ENCODE assay signal across 24 cellular contexts in genomic region chr2:3454802-3455201, GRCh38.
A peak's percentile ranks its signal among the peaks of the same experiment; 100 is the strongest.
DNase-seq lines count a peak whose midpoint lies in the region; ATAC-seq, FAIRE-seq and TF ChIP-seq lines count a peak whose summit lies in the region.
"Had no signal": no experiment of that assay in that cellular context is flagged by ENCODE, and none has a peak within 500 bp of the region (broad histone marks: within the 10 kb centered on the region; RNA-seq: fewer than 3 reads in every experiment).

No MANE protein-coding gene starts in this region.

- no peaks in the 10 kb centered on the region for H3K79me2 ChIP-seq in HepG2 (ENCODE audit: insufficient read depth, low read length)

- in situ Hi-C loops in HepG2 (cut with HindIII; ENCODE audit: extremely low pct_ligation_motif_present, low pct_unique_long_range_greater_than_20kb) = no loop called here

- no peak for TF ChIP-seq CTCF in HepG2 (CRISPR knock-in tag; IDR thresholded peaks at IDR 0.05)
- TF ChIP-seq CTCF in right lobe of liver (IDR thresholded peaks at IDR 0.05) = no peak
- TF ChIP-seq CTCF in WTC11 (IDR thresholded peaks at IDR 0.05) = no peak
- no peak for TF ChIP-seq CTCF in type B pancreatic cell (conservative IDR thresholded peaks at IDR 0.05)

- BruUV-seq in HepG2 (replicated peaks; lab: Mats Ljungman, UMichigan) = no TSS peak

- DNase-seq in HepG2 (ENCODE audit: low spot score) (no peak), right lobe of liver (no peak), WTC11 (ENCODE audit: low spot score) (no peak), type B pancreatic cell (ENCODE audit: extremely low spot score, unreplicated experiment) (peak; percentile 60), germinal center (ENCODE audit: low spot score) (no peak), HEK293T (ENCODE audit: extremely low spot score) (no peak)
- DNase-seq: ACHN, C1 segment of cervical spinal cord, Calu3, DMS153, GDM1, GOT3, Kasumi-1, NCI-H1694 treated with DMSO at 0.1 percent for 48 hours, NCI-H2081 treated with DMSO at 0.1 percent for 48 hours, NCI-H2171 treated with DMSO at 0.1 percent for 48 hours, NCI-H524 treated with DMSO at 0.1 percent for 48 hours, NCI-H82, OCI-M1, SHP77 had no signal

- no peak for TF ChIP-seq RAD21 in HepG2 (CRISPR knock-in tag; IDR thresholded peaks at IDR 0.05)

- no peak for ATAC-seq in HepG2
- ATAC-seq in right lobe of liver = no peak
- peak; percentile 25 for ATAC-seq in WTC11
- ATAC-seq in esophagus mucosa = peak; percentile 19
- ATAC-seq: CD8-positive, alpha-beta T cell had no signal

- H3K4me1 ChIP-seq in HepG2 (ENCODE audit: insufficient read depth, low read length) = peaks cover 13% of the 10 kb centered on the region
- no peaks in the 10 kb centered on the region for H3K4me1 ChIP-seq in right lobe of liver

- H3K27ac ChIP-seq in HepG2 (ENCODE audit: extremely low read length, insufficient read depth, low read length) (no peak overlapping the region), right lobe of liver (no peak overlapping the region)

- peaks cover 22% of the 10 kb centered on the region for H3K36me3 Mint-ChIP-seq in WTC11
- peaks cover 17% of the 10 kb centered on the region for H3K36me3 Mint-ChIP-seq in type B pancreatic cell

- no peak overlapping the region for H2AFZ ChIP-seq in HepG2 (ENCODE audit: low read length)

- H3K27me3 Mint-ChIP-seq in WTC11 (ENCODE audit: low read depth) = no peaks in the 10 kb centered on the region
- no peaks in the 10 kb centered on the region for H3K27me3 Mint-ChIP-seq in type B pancreatic cell

- no peak for FAIRE-seq in HepG2 (lab: Jason Lieb, UNC)
- FAIRE-seq: GM18507, RCC 7860 had no signal

- CTCF ChIA-PET in HepG2 (lab: Yijun Ruan, JAX; ENCODE audit: low intra/inter-chr PET ratio, low total read pairs) = no interaction called here
- CTCF ChIA-PET in WTC11 (lab: Charles Lee) = interaction anchor here (0.6 to 1.4 kb wide), 2 partner anchors 11 to 1772 kb away, joined by 3 to 6 read pairs; no protein-coding TSS in a partner anchor
- CTCF ChIA-PET in HEK293T (lab: Yijun Ruan, JAX) = no interaction called here

- H3K4me2 ChIP-seq in HepG2 (ENCODE audit: low read depth, low read length) = no peak overlapping the region

- H3K9me3 Mint-ChIP-seq in WTC11 (no peaks in the 10 kb centered on the region), type B pancreatic cell (no peaks in the 10 kb centered on the region)
- H3K9me3 Mint-ChIP-seq: CD8-positive, alpha-beta T cell had no signal

- WGBS in HepG2 (ENCODE audit: low lambda C conversion rate) = 98% methylated on average over 21 of the region's 22 CpGs
- WGBS in right lobe of liver (ENCODE audit: insufficient coverage, low coverage, low lambda C conversion rate, missing lambda C conversion rate) = 100% methylated on average over 9 of the region's 22 CpGs

- POLR2A ChIA-PET in HepG2 (lab: Yijun Ruan, JAX) (no interaction called here), WTC11 (lab: Charles Lee) (no interaction called here), HEK293T (lab: Yijun Ruan, JAX) (no interaction called here)

- H3K4me3 ChIP-seq in HepG2 (replicated peaks in 1 of 3; ENCODE audit: insufficient read depth in 1 of 3, low read depth in 2 of 3, low read length in 3 of 3) (no peak overlapping the region), right lobe of liver (no peak overlapping the region)

- H3K27ac Mint-ChIP-seq in WTC11 (no peak overlapping the region), type B pancreatic cell (no peak overlapping the region)
- H3K27ac Mint-ChIP-seq: CD8-positive, alpha-beta T cell had no signal

- H3K9ac ChIP-seq in HepG2 (ENCODE audit: insufficient read depth, low read depth, low read length) = no peak overlapping the region

- intact Hi-C loops in HepG2 (cut with micrococcal nuclease; ENCODE audit: unreplicated experiment) (no loop called here), right lobe of liver (cut with DNase I) (no loop called here)

- no peak for TF ChIP-seq POLR2A in HepG2 (IDR thresholded peaks at IDR 0.05; ENCODE audit: insufficient read depth in 1 of 2, low read depth in 2 of 2, low read length in 2 of 2)
- no peak for TF ChIP-seq POLR2A in right lobe of liver (IDR thresholded peaks at IDR 0.05)

- H4K20me1 ChIP-seq in HepG2 (ENCODE audit: insufficient read depth, low read length) = no peaks in the 10 kb centered on the region

- TF ChIP-seq EP300 in HepG2 (IDR thresholded peaks at IDR 0.05; ENCODE audit: low read depth in 2 of 2, low read length in 2 of 2) (no peak), HepG2 (CRISPR knock-in tag; IDR thresholded peaks at IDR 0.05; ENCODE audit: borderline replicate concordance) (no peak)

- H3K27me3 ChIP-seq in HepG2 (ENCODE audit: control insufficient read depth in 1 of 2, insufficient read depth in 2 of 2, low read length in 2 of 2) (no peaks in the 10 kb centered on the region), right lobe of liver (no peaks in the 10 kb centered on the region)

- 0 out of 2 replicates have a peak, but pooled peaks cover 2% of the 10 kb centered on the region for H3K4me1 Mint-ChIP-seq in WTC11
- peaks cover 10% of the 10 kb centered on the region for H3K4me1 Mint-ChIP-seq in type B pancreatic cell (ENCODE audit: unreplicated experiment)

- H3K4me3 Mint-ChIP-seq in WTC11 (no peak overlapping the region), type B pancreatic cell (no peak overlapping the region)
- H3K4me3 Mint-ChIP-seq: CD8-positive, alpha-beta T cell had no signal

- H3K36me3 ChIP-seq in HepG2 (replicated peaks in 1 of 2; ENCODE audit: control insufficient read depth in 1 of 2, insufficient read depth in 2 of 2, low read length in 2 of 2) (peaks cover 16 to 45% of the 10 kb centered on the region in 2 experiments), right lobe of liver (peaks cover 0 to 16% (median 6%) of the 10 kb centered on the region in 4 donors)

- H3K9me3 ChIP-seq in HepG2 (ENCODE audit: low read length) = no peaks in the 10 kb centered on the region
- no peaks in the 10 kb centered on the region for H3K9me3 ChIP-seq in right lobe of liver

TF ChIP-seq in HepG2, 621 proteins besides CTCF, POLR2A, EP300 and RAD21:
- no peak for TF ChIP-seq PCBP2 (optimal IDR thresholded peaks at IDR 0.05; ENCODE audit: low read depth, low read length, poor library complexity, severe bottlenecking)
- TF ChIP-seq TAF15 (IDR thresholded peaks at IDR 0.05; ENCODE audit: low read depth, low read length, poor library complexity, severe bottlenecking) = no peak
- TF ChIP-seq RBM22 (optimal IDR thresholded peaks at IDR 0.05; ENCODE audit: low read length) = no peak
- peak; percentile 60 for TF ChIP-seq AGO2 (optimal IDR thresholded peaks at IDR 0.05; ENCODE audit: low read depth, low read length)

TF ChIP-seq in WTC11, 78 proteins besides CTCF, POLR2A, EP300 and RAD21 (continues in another document):
- TF ChIP-seq CBFB (CRISPR knock-in tag; IDR thresholded peaks at IDR 0.05; ENCODE audit: low read depth) = no peak
- no peak for TF ChIP-seq CREM (CRISPR knock-in tag; IDR thresholded peaks at IDR 0.05)
- TF ChIP-seq ZNF423 (CRISPR knock-in tag; IDR thresholded peaks at IDR 0.05) = no peak
- no peak for TF ChIP-seq NFYB (CRISPR knock-in tag; conservative IDR thresholded peaks at IDR 0.05; ENCODE audit: low read depth)
- TF ChIP-seq, protein P1, sequence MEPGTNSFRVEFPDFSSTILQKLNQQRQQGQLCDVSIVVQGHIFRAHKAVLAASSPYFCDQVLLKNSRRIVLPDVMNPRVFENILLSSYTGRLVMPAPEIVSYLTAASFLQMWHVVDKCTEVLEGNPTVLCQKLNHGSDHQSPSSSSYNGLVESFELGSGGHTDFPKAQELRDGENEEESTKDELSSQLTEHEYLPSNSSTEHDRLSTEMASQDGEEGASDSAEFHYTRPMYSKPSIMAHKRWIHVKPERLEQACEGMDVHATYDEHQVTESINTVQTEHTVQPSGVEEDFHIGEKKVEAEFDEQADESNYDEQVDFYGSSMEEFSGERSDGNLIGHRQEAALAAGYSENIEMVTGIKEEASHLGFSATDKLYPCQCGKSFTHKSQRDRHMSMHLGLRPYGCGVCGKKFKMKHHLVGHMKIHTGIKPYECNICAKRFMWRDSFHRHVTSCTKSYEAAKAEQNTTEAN (CRISPR knock-in tag; IDR thresholded peaks at IDR 0.05) = no peak
- TF ChIP-seq JUN (CRISPR knock-in tag; IDR thresholded peaks at IDR 0.05) = no peak
- TF ChIP-seq PRRX2 (CRISPR knock-in tag; IDR thresholded peaks at IDR 0.05) = no peak
- TF ChIP-seq KAT7 (CRISPR knock-in tag; IDR thresholded peaks at IDR 0.05; ENCODE audit: borderline replicate concordance) = no peak
- no peak for TF ChIP-seq RELA (CRISPR knock-in tag; IDR thresholded peaks at IDR 0.05; ENCODE audit: borderline replicate concordance)
- no peak for TF ChIP-seq ETV6 (CRISPR knock-in tag; IDR thresholded peaks at IDR 0.05)

TF ChIP-seq in HEK293T, 16 proteins besides CTCF, POLR2A, EP300 and RAD21:
- TF ChIP-seq SP1 (IDR thresholded peaks at IDR 0.05) = no peak
- TF ChIP-seq, protein P2, sequence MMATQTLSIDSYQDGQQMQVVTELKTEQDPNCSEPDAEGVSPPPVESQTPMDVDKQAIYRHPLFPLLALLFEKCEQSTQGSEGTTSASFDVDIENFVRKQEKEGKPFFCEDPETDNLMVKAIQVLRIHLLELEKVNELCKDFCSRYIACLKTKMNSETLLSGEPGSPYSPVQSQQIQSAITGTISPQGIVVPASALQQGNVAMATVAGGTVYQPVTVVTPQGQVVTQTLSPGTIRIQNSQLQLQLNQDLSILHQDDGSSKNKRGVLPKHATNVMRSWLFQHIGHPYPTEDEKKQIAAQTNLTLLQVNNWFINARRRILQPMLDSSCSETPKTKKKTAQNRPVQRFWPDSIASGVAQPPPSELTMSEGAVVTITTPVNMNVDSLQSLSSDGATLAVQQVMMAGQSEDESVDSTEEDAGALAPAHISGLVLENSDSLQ (IDR thresholded peaks at IDR 0.05) = no peak
- TF ChIP-seq HDGF (IDR thresholded peaks at IDR 0.05; ENCODE audit: borderline replicate concordance) = no peak
- TF ChIP-seq ARNT (IDR thresholded peaks at IDR 0.05) = no peak
- no peak for TF ChIP-seq CTBP1 (IDR thresholded peaks at IDR 0.05; ENCODE audit: borderline replicate concordance)
- no peak for TF ChIP-seq ELF4 (IDR thresholded peaks at IDR 0.05)
- TF ChIP-seq NFRKB (IDR thresholded peaks at IDR 0.05) = no peak
- no peak for TF ChIP-seq FOXM1 (IDR thresholded peaks at IDR 0.05; ENCODE audit: borderline replicate concordance)
- no peak for TF ChIP-seq BHLHE40 (IDR thresholded peaks at IDR 0.05; ENCODE audit: borderline replicate concordance)
- no peak for TF ChIP-seq LEF1 (IDR thresholded peaks at IDR 0.05; ENCODE audit: borderline replicate concordance)
- no peak for TF ChIP-seq SUZ12 (IDR thresholded peaks at IDR 0.05)
- no peak for TF ChIP-seq TARDBP (IDR thresholded peaks at IDR 0.05)
- TF ChIP-seq FOXA1 (IDR thresholded peaks at IDR 0.05) = no peak
- TF ChIP-seq ZNF384 (IDR thresholded peaks at IDR 0.05) = no peak
- TF ChIP-seq L3MBTL2 (conservative IDR thresholded peaks at IDR 0.05) = no peak
- TF ChIP-seq FOXK2 (IDR thresholded peaks at IDR 0.05) = no peak

Comparison
In these comparisons a context has a peak if more than half of its experiments do, and no peak if none do; other contexts are left out.
1. ATAC-seq: peak in WTC11 (single experiment) and esophagus mucosa (single experiment); none in HepG2 (single experiment) and right lobe of liver (0 of 4).